ENCODE assay signal across 8 cellular contexts in genomic region chr17:39621523-39622379, GRCh38. TPM values are rescaled to one million over a fixed set of nuclear protein-coding genes. Genes with fewer than 3 reads are reported as not detected.
A peak's percentile ranks its signal among the peaks of the same experiment; 100 is the strongest.
DNase-seq lines count a peak whose midpoint lies in the region; ATAC-seq, FAIRE-seq and TF ChIP-seq lines count a peak whose summit lies in the region.

No MANE protein-coding gene starts in this region.

- TF ChIP-seq POLR2A in GM12891 (IDR thresholded peaks at IDR 0.05; ENCODE audit: low read depth, low read length): no peak

- ATAC-seq in HG03439 (IDR thresholded peaks at IDR 0.05; ENCODE audit: unreplicated experiment) (peak; percentile 68), lung (ENCODE audit: insufficient read depth, low FRiP score) (peak; percentile 79), GM21723 (IDR thresholded peaks at IDR 0.05; ENCODE audit: unreplicated experiment) (no peak)

- peak; percentile 94 for FAIRE-seq in GM12891 (lab: Jason Lieb, UNC)

- DNase-seq in GM12891 (ENCODE audit: insufficient read length, low spot score) (peak; percentile 81), NCI-H82 (lab: John Stamatoyannopoulos, UW) (peak; percentile 91), dedifferentiated amniotic fluid mesenchymal stem cell (ENCODE audit: extremely low spot score) (peak; percentile 70), lung (ENCODE audit: low spot score) (peak; percentile 89)
- DNase-seq in activated CD4-positive, alpha-beta T cell treated with anti-CD3 and anti-CD28 coated beads, Interleukin-2, amount 50 U/mL, for 4 hours: peak; percentile 79 to 86
- peak; percentile 82 for DNase-seq in stimulated activated CD8-positive, alpha-beta memory T cell treated with anti-CD3 and anti-CD28 coated beads, Interleukin-12 subunit alpha, Interleukin-12 subunit beta, amount 100 ng/mL, for 1 hour (ENCODE audit: low read depth)

- no peaks in the 10 kb centered on the region for H3K4me1 ChIP-seq in lung (ENCODE audit: control insufficient read depth in 2 of 2, insufficient read depth in 2 of 2, low read length in 2 of 2)

- H3K9me3 ChIP-seq in lung (ENCODE audit: control insufficient read depth in 2 of 2, insufficient read depth in 1 of 2, low read length in 1 of 2): no peaks in the 10 kb centered on the region

- no peak overlapping the region for H3K4me3 ChIP-seq in lung

- peak; percentile 100 for TF ChIP-seq CTCF in lung (IDR thresholded peaks at IDR 0.05; ENCODE audit: control extremely low read depth, extremely low read depth)

- H3K27ac ChIP-seq in lung (ENCODE audit: low read depth in 1 of 2, low read length in 1 of 2): no peak overlapping the region

- 10 to 11% methylated on average over 26 of the region's 26 CpGs for WGBS in lung, 2 donors

- H3K27me3 ChIP-seq in lung (ENCODE audit: control insufficient read depth, insufficient read depth): no peaks in the 10 kb centered on the region

- no peaks in the 10 kb centered on the region for H3K36me3 ChIP-seq in lung (ENCODE audit: control insufficient read depth in 2 of 2, insufficient read depth in 2 of 2, low read length in 2 of 2)

TF ChIP-seq in GM12891, 5 proteins besides CTCF, POLR2A, EP300 and RAD21:
- TF ChIP-seq TAF1 (IDR thresholded peaks at IDR 0.05; ENCODE audit: low read depth, low read length) (no peak), PAX5 (IDR thresholded peaks at IDR 0.05; ENCODE audit: insufficient read depth, low read length, severe bottlenecking) (no peak), SPI1 (IDR thresholded peaks at IDR 0.05; ENCODE audit: low read depth, low read length) (no peak), POU2F2 (IDR thresholded peaks at IDR 0.05; ENCODE audit: low read depth, low read length) (no peak; the same call in 1 of the 2 replicates)

RNA-seq across cellular contexts. Expression of gene PPP1R1B, which starts 5.0 kb away (rescaled TPM):
- polyA plus RNA-seq in GM12891 (2012; ENCODE audit: low read depth, missing spikeins): not detected
- total RNA-seq in lung: 10 to 100 TPM; 21.3 to 22.9 TPM
- 10 to 100 TPM; 26.7 to 36.4 TPM for polyA plus RNA-seq in lung

RNA-seq across cellular contexts. Expression of gene NEUROD2, which starts 14.0 kb away (rescaled TPM):
- 0.05 TPM for polyA plus RNA-seq in GM12891 (2012; ENCODE audit: low read depth, missing spikeins)
- total RNA-seq in lung: not detected
- under 1 TPM in 1 of 2 donors, not detected in 1; 0.04 TPM for polyA plus RNA-seq in lung

RNA-seq across cellular contexts. Expression of gene STARD3, which starts 15.2 kb away (rescaled TPM):
- 28.1 TPM for polyA plus RNA-seq in GM12891 (2012; ENCODE audit: low read depth, missing spikeins)
- 10 to 100 TPM; 27.4 to 63.4 TPM for total RNA-seq in lung
- 10 to 100 TPM; 66.3 to 79.7 TPM for polyA plus RNA-seq in lung

RNA-seq across cellular contexts. Expression of gene TCAP, which starts 43.4 kb away (rescaled TPM):
- 0.53 TPM for polyA plus RNA-seq in GM12891 (2012; ENCODE audit: low read depth, missing spikeins)
- total RNA-seq in lung: 1 to 10 TPM in 1 of 2 donors, under 1 TPM in 1; 0.82 to 1.3 TPM
- 1 to 10 TPM; 1.2 to 1.4 TPM for polyA plus RNA-seq in lung

RNA-seq across cellular contexts. Expression of gene PNMT, which starts 46.5 kb away (rescaled TPM):
- polyA plus RNA-seq in GM12891 (2012; ENCODE audit: low read depth, missing spikeins): not detected
- total RNA-seq in lung: 1 to 10 TPM; 1.9 to 4.3 TPM
- polyA plus RNA-seq in lung: 1 to 10 TPM; 2.9 to 4.1 TPM
